Comparison of ENCODE assay signal across 11 cellular contexts in the genomic region with DNA sequence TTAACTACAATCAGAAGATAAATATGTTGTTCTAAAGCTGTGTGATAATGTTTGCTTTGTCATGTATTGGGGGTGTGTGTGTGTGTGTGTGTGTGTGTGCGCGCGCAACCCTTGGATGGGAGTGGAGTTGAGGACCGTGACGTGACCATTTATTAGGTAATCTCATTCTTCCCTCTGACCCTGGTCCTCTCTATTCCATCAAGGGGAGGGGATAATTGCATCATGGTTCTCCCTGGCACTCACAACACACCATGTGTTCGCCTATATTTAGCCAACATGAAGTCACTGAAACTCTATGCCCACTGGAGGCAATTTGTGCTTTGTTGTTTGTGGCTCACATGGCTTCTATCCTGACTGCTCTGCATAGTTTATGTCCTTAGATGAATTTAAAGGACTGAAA.
DNase-seq lines count a peak whose midpoint lies in the region; ATAC-seq and TF ChIP-seq lines count a peak whose summit lies in the region.
"Had no signal": no experiment of that assay in that cellular context is flagged by ENCODE, and none has a peak within 500 bp of the region (broad histone marks: within the 10 kb centered on the region; RNA-seq: fewer than 3 reads in every experiment).

No MANE protein-coding gene starts in this region.

- H4K20me1 ChIP-seq in MM.1S (ENCODE audit: insufficient read depth, low read length), result no peaks in the 10 kb centered on the region

- intact Hi-C loops in testis (cut with DNase I; ENCODE audit: low total_unique reads), result no loop called here
- intact Hi-C loops in CD4-positive, alpha-beta T cell (cut with DNase I, micrococcal nuclease), result no loop called here

- H3K9me3 Mint-ChIP-seq in CD4-positive, alpha-beta T cell, result no peaks in the 10 kb centered on the region
- H3K9me3 Mint-ChIP-seq: activated naive CD4-positive, alpha-beta T cell treated with anti-CD3 and anti-CD28 coated beads for 36 hours; natural killer cell had no signal

- CTCF ChIA-PET in CD4-positive, alpha-beta T cell (lab: Charles Lee), result no interaction called here

- H3K9me3 ChIP-seq in MM.1S (replicated peaks; ENCODE audit: insufficient read depth, low read length), result no peaks in the 10 kb centered on the region
- no peaks in the 10 kb centered on the region for H3K9me3 ChIP-seq in testis
- H3K9me3 ChIP-seq in CD4-positive, alpha-beta T cell (ENCODE audit: control insufficient read depth, low read length), result no peaks in the 10 kb centered on the region

- no peak overlapping the region for H3K4me3 Mint-ChIP-seq in CD4-positive, alpha-beta T cell
- H3K4me3 Mint-ChIP-seq: activated naive CD4-positive, alpha-beta T cell treated with anti-CD3 and anti-CD28 coated beads for 36 hours; natural killer cell had no signal

- H3K36me3 Mint-ChIP-seq in CD4-positive, alpha-beta T cell (ENCODE audit: low read depth), result no peaks in the 10 kb centered on the region
- H3K36me3 Mint-ChIP-seq: natural killer cell had no signal

- TF ChIP-seq CTCF in choroid plexus epithelial cell (conservative IDR thresholded peaks at IDR 0.05; ENCODE audit: low read depth, low read length) (no peak), MM.1S (IDR thresholded peaks at IDR 0.05; ENCODE audit: low read length) (no peak), testis (IDR thresholded peaks at IDR 0.05) (no peak)
- TF ChIP-seq CTCF in CD4-positive, alpha-beta T cell (IDR thresholded peaks at IDR 0.05), result no peak

- ATAC-seq in HG03025 (IDR thresholded peaks at IDR 0.05; ENCODE audit: low FRiP score, unreplicated experiment), result no peak
- ATAC-seq in CD4-positive, alpha-beta T cell (ENCODE audit: poor library complexity), result no peak
- ATAC-seq: natural killer cell had no signal

- H3K4me1 Mint-ChIP-seq in CD4-positive, alpha-beta T cell (ENCODE audit: low read depth), result no peaks in the 10 kb centered on the region
- H3K4me1 Mint-ChIP-seq: natural killer cell had no signal

- H3K9me2 ChIP-seq in MM.1S (replicated peaks; ENCODE audit: insufficient read depth, low read length), result no peaks in the 10 kb centered on the region

- DNase-seq in C1 segment of cervical spinal cord (lab: John Stamatoyannopoulos, UW) (peak in 12 of 14 donors; percentile 10 to 90 (median 30)), NCI-H146 treated with DMSO at 0.1 percent for 48 hours (lab: John Stamatoyannopoulos, UW; ENCODE audit: unreplicated experiment) (peak; percentile 9), choroid plexus epithelial cell (ENCODE audit: low read depth) (peak; percentile 71), myocyte (ENCODE audit: low read depth) (peak; percentile 96), MM.1S (no peak), testis (no peak)
- DNase-seq in CD4-positive, alpha-beta T cell, result no peak
- DNase-seq: activated naive CD4-positive, alpha-beta T cell treated with anti-CD3 and anti-CD28 coated beads for 36 hours; natural killer cell; NCI-H187 treated with DMSO at 0.1 percent for 48 hours had no signal

- H3F3A ChIP-seq in MM.1S (ENCODE audit: insufficient read depth, low read length), result no peaks in the 10 kb centered on the region

- no peak overlapping the region for H3K9ac ChIP-seq in MM.1S (ENCODE audit: low read length)

- no peaks in the 10 kb centered on the region for H3K36me3 ChIP-seq in MM.1S (replicated peaks; ENCODE audit: insufficient read depth, low read length)
- no peaks in the 10 kb centered on the region for H3K36me3 ChIP-seq in testis (ENCODE audit: low read depth, missing control alignments)

- no peak for TF ChIP-seq POLR2A in testis (IDR thresholded peaks at IDR 0.05)

- H3K27ac Mint-ChIP-seq in CD4-positive, alpha-beta T cell, result no peak overlapping the region
- H3K27ac Mint-ChIP-seq: activated naive CD4-positive, alpha-beta T cell treated with anti-CD3 and anti-CD28 coated beads for 36 hours; natural killer cell had no signal

- H3K27ac ChIP-seq in MM.1S (ENCODE audit: low read length) (no peak overlapping the region), testis (no peak overlapping the region)
- no peak overlapping the region for H3K27ac ChIP-seq in CD4-positive, alpha-beta T cell (ENCODE audit: low read depth, low read length)

- H3K27me3 ChIP-seq in MM.1S (replicated peaks; ENCODE audit: insufficient read depth, low read length) (no peaks in the 10 kb centered on the region), testis (no peaks in the 10 kb centered on the region)
- H3K27me3 ChIP-seq in CD4-positive, alpha-beta T cell (ENCODE audit: control insufficient read depth, insufficient read depth, low read length), result no peaks in the 10 kb centered on the region

- no peak overlapping the region for H3K4me2 ChIP-seq in MM.1S (ENCODE audit: low read depth, low read length)

- H2AFZ ChIP-seq in MM.1S (ENCODE audit: low read length), result no peak overlapping the region

- H3K4me1 ChIP-seq in MM.1S (ENCODE audit: low read length), result no peaks in the 10 kb centered on the region
- no peaks in the 10 kb centered on the region for H3K4me1 ChIP-seq in testis

- H3K79me2 ChIP-seq in MM.1S (ENCODE audit: low read length), result no peaks in the 10 kb centered on the region

- WGBS in testis, 2 donors, result 87 to 89% methylated on average over 6 of the region's 6 CpGs

- no peaks in the 10 kb centered on the region for H3K27me3 Mint-ChIP-seq in CD4-positive, alpha-beta T cell

- H3K4me3 ChIP-seq in choroid plexus epithelial cell (ENCODE audit: low read depth, low read length), result no peak overlapping the region
- H3K4me3 ChIP-seq in MM.1S (ENCODE audit: low read length), result no peak overlapping the region
- H3K4me3 ChIP-seq in testis, result no peak overlapping the region

- POLR2A ChIA-PET in CD4-positive, alpha-beta T cell (lab: Charles Lee), result no interaction called here

Comparison
In these comparisons a context has a peak if more than half of its experiments do, and no peak if none do; other contexts are left out.
1. DNase-seq: peak in C1 segment of cervical spinal cord (12 of 14), NCI-H146 treated with DMSO at 0.1 percent for 48 hours (single experiment), choroid plexus epithelial cell (single experiment) and myocyte (single experiment); none in MM.1S (single experiment), testis (single experiment) and CD4-positive, alpha-beta T cell (0 of 10).